Comparison of ENCODE assay signal across 28 cellular contexts in the genomic region with DNA sequence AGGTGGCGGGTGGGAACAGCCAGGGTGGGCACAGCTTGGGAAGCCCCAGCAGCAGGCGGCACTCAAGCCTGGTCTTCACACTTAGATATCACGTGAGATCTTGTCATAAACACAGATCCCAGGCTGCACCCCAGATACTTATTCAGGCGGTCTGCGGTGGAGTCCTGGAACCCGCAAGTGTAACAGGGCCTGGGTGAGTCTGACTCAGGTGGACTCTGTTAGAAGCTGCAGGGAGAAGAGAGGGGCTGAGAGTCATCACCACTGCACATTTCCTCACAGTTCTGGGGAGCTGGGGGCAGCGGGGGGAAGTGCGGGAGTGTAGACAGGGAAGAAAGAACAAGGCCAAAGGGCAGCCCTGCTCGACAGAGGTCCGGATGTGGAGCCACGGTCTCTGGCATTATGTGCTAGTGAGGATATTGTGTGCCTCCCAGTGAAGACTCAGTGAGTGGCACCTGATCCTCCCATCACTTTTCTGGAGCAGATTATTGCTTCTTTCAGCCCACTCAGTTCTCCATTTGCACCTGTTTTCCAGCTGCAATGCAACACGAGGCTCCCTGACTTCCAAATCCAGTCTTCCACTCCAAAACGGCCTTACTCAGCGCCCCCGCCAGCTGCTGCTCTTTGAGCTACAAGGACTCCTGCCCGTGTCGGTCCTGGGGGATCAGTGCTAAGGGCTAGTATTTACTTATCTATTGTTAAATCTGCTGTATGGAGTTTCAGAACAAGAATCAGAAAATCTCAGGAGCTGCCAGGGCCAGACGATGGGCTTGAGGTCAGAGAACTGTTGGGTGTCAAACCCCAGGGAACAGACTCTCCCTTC. TPM values are rescaled to one million over a fixed set of nuclear protein-coding genes. Genes with fewer than 3 reads are reported as not detected.
"Had no signal": no experiment of that assay in that cellular context is flagged by ENCODE, and none has a peak within 500 bp of the region (broad histone marks: within the 10 kb centered on the region; RNA-seq: fewer than 3 reads in every experiment).

No MANE protein-coding gene starts in this region.

- H3K9me3 Mint-ChIP-seq: activated CD4-positive, alpha-beta memory T cell treated with anti-CD3 and anti-CD28 coated beads, Interleukin-2, amount 10 ng/mL, durations not matched to agents 7 days and 5 days; activated naive CD4-positive, alpha-beta T cell treated with anti-CD3 and anti-CD28 coated beads for 36 hours; activated naive CD8-positive, alpha-beta T cell treated with anti-CD3 and anti-CD28 coated beads, Interleukin-2, amount 10 ng/mL, durations not matched to agents 7 days and 5 days; activated T-cell treated with anti-CD3 and anti-CD28 coated beads, Interleukin-2, amount 50 U/mL, for 72 hours; naive thymus-derived CD4-positive, alpha-beta T cell; type B pancreatic cell had no signal

- H3K36me3 Mint-ChIP-seq: activated naive CD8-positive, alpha-beta T cell treated with anti-CD3 and anti-CD28 coated beads, Interleukin-2, amount 10 ng/mL, durations not matched to agents 7 days and 5 days; naive thymus-derived CD4-positive, alpha-beta T cell; stimulated activated naive B cell treated with anti-CD40 and anti-IgM and Interleukin-4, amounts not matched to agents 10 μg/mL and 1 μg/mL and 100 μg/mL, for 72 hours; type B pancreatic cell had no signal

- H3K4me3 ChIP-seq: colonic mucosa, heart left ventricle, lower lobe of right lung, ovary, psoas muscle, right lobe of liver, thoracic aorta had no signal

- H3K4me1 ChIP-seq: colonic mucosa, heart left ventricle, lower lobe of right lung, psoas muscle, right lobe of liver had no signal

- H3K27me3 ChIP-seq: colonic mucosa, ovary, right lobe of liver had no signal

- H3K4me3 Mint-ChIP-seq: activated B cell treated with CpG ODN at 0.5 μM for 24 hours; activated CD4-positive, alpha-beta memory T cell treated with anti-CD3 and anti-CD28 coated beads, Interleukin-2, amount 10 ng/mL, durations not matched to agents 7 days and 5 days; activated naive CD4-positive, alpha-beta T cell treated with anti-CD3 and anti-CD28 coated beads for 36 hours; activated naive CD8-positive, alpha-beta T cell treated with anti-CD3 and anti-CD28 coated beads, Interleukin-2, amount 10 ng/mL, durations not matched to agents 7 days and 5 days; activated T-cell treated with anti-CD3 and anti-CD28 coated beads, Interleukin-2, amount 50 U/mL, for 72 hours; naive thymus-derived CD4-positive, alpha-beta T cell; stimulated activated naive B cell treated with anti-CD40 and anti-IgM and Interleukin-4, amounts not matched to agents 10 μg/mL and 1 μg/mL and 100 μg/mL, for 72 hours; T-helper 17 cell; type B pancreatic cell had no signal

- H3K27ac Mint-ChIP-seq: activated B cell treated with CpG ODN at 0.5 μM for 24 hours; activated CD4-positive, alpha-beta memory T cell treated with anti-CD3 and anti-CD28 coated beads, Interleukin-2, amount 10 ng/mL, durations not matched to agents 7 days and 5 days; activated naive CD4-positive, alpha-beta T cell treated with anti-CD3 and anti-CD28 coated beads for 36 hours; activated naive CD8-positive, alpha-beta T cell treated with anti-CD3 and anti-CD28 coated beads, Interleukin-2, amount 10 ng/mL, durations not matched to agents 7 days and 5 days; activated T-cell treated with anti-CD3 and anti-CD28 coated beads, Interleukin-2, amount 50 U/mL, for 72 hours; naive thymus-derived CD4-positive, alpha-beta T cell; stimulated activated naive B cell treated with anti-CD40 and anti-IgM and Interleukin-4, amounts not matched to agents 10 μg/mL and 1 μg/mL and 100 μg/mL, for 72 hours; T-helper 17 cell; type B pancreatic cell had no signal

- H3K36me3 ChIP-seq: colonic mucosa, heart left ventricle, lower lobe of right lung, ovary, right lobe of liver, thoracic aorta had no signal

- H3K4me1 Mint-ChIP-seq: activated B cell treated with CpG ODN at 0.5 μM for 24 hours; activated CD4-positive, alpha-beta memory T cell treated with anti-CD3 and anti-CD28 coated beads, Interleukin-2, amount 10 ng/mL, durations not matched to agents 7 days and 5 days; activated naive CD8-positive, alpha-beta T cell treated with anti-CD3 and anti-CD28 coated beads, Interleukin-2, amount 10 ng/mL, durations not matched to agents 7 days and 5 days; naive thymus-derived CD4-positive, alpha-beta T cell; stimulated activated naive B cell treated with anti-CD40 and anti-IgM and Interleukin-4, amounts not matched to agents 10 μg/mL and 1 μg/mL and 100 μg/mL, for 72 hours had no signal

- H3K27ac ChIP-seq: colonic mucosa, epithelial cell of prostate, heart left ventricle, lower lobe of right lung, ovary, psoas muscle, right lobe of liver, thoracic aorta had no signal

- ATAC-seq: activated T-cell treated with anti-CD3 and anti-CD28 coated beads, Interleukin-2, amount 50 U/mL, for 72 hours; left cardiac atrium; lower lobe of right lung; naive thymus-derived CD4-positive, alpha-beta T cell; psoas muscle; stimulated activated naive B cell treated with anti-CD40 and anti-IgM and Interleukin-4, amounts not matched to agents 10 μg/mL and 1 μg/mL and 100 μg/mL, for 72 hours; T-helper 17 cell had no signal

- DNase-seq: activated B cell treated with CpG ODN at 0.5 μM for 24 hours; activated CD4-positive, alpha-beta memory T cell treated with anti-CD3 and anti-CD28 coated beads, Interleukin-2, amount 10 ng/mL, durations not matched to agents 7 days and 5 days; activated CD4-positive, alpha-beta T cell treated with anti-CD3 and anti-CD28 coated beads for 4 hours; activated effector memory CD4-positive, alpha-beta T cell treated with Interleukin-2 at 50 U/mL for 16 hours; activated naive CD4-positive, alpha-beta T cell treated with anti-CD3 and anti-CD28 coated beads for 36 hours; activated naive CD8-positive, alpha-beta T cell treated with anti-CD3 and anti-CD28 coated beads, Interleukin-2, amount 10 ng/mL, durations not matched to agents 7 days and 5 days; activated T-cell treated with anti-CD3 and anti-CD28 coated beads, Interleukin-2, amount 50 U/mL, for 72 hours; amygdala; colonic mucosa; heart left ventricle; islet precursor cell; left cardiac atrium; lower lobe of right lung; naive thymus-derived CD4-positive, alpha-beta T cell; ovary; psoas muscle; small intestine; stimulated activated CD4-positive, alpha-beta T cell treated with anti-CD3 and anti-CD28 coated beads, Interleukin-15, amount 100 ng/mL, for 24 hours; stimulated activated CD8-positive, alpha-beta memory T cell treated with anti-CD3 and anti-CD28 coated beads, Interleukin-4, amount 100 ng/mL, for 48 hours; stimulated activated naive B cell treated with anti-CD40 and anti-IgM and Interleukin-4, amounts not matched to agents 10 μg/mL and 1 μg/mL and 100 μg/mL, for 72 hours; T-helper 17 cell had no signal

- H3K9me3 ChIP-seq: colonic mucosa, lower lobe of right lung, ovary, psoas muscle, right lobe of liver, thoracic aorta had no signal

RNA-seq across cellular contexts. Expression of a gene that starts 44.3 kb away (rescaled TPM):
- total RNA-seq: activated B cell treated with CpG ODN at 0.5 μM for 24 hours; activated CD4-positive, alpha-beta memory T cell treated with anti-CD3 and anti-CD28 coated beads, Interleukin-2, amount 10 ng/mL, durations not matched to agents 7 days and 5 days; activated naive CD4-positive, alpha-beta T cell treated with anti-CD3 and anti-CD28 coated beads for 36 hours; activated naive CD8-positive, alpha-beta T cell treated with anti-CD3 and anti-CD28 coated beads, Interleukin-2, amount 10 ng/mL, durations not matched to agents 7 days and 5 days; activated T-cell treated with anti-CD3 and anti-CD28 coated beads, Interleukin-2, amount 50 U/mL, for 72 hours; bronchial epithelial cell; colonic mucosa; fibroblast of villous mesenchyme; heart left ventricle; left cardiac atrium; lower lobe of right lung; mesenteric fat pad; naive thymus-derived CD4-positive, alpha-beta T cell; ovary; psoas muscle; right lobe of liver; T-helper 17 cell; thoracic aorta had no signal
- polyA plus RNA-seq: heart left ventricle; naive thymus-derived CD4-positive, alpha-beta T cell; ovary; psoas muscle; small intestine had no signal

RNA-seq across cellular contexts. Expression of a gene that starts 46.6 kb away (rescaled TPM):
- total RNA-seq: activated CD4-positive, alpha-beta memory T cell treated with anti-CD3 and anti-CD28 coated beads, Interleukin-2, amount 10 ng/mL, durations not matched to agents 7 days and 5 days; activated naive CD4-positive, alpha-beta T cell treated with anti-CD3 and anti-CD28 coated beads for 36 hours; activated naive CD8-positive, alpha-beta T cell treated with anti-CD3 and anti-CD28 coated beads, Interleukin-2, amount 10 ng/mL, durations not matched to agents 7 days and 5 days; bronchial epithelial cell; fibroblast of villous mesenchyme had no signal
- polyA plus RNA-seq: naive thymus-derived CD4-positive, alpha-beta T cell had no signal
